In genomic region chr2:42810126-42810970, GRCh38 we compare ENCODE assay signal across 1 cellular context.
TF ChIP-seq lines count a peak whose summit lies in the region.

No MANE protein-coding gene starts in this region.

TF ChIP-seq in GM12878, 131 proteins besides CTCF, POLR2A, EP300 and RAD21 (continued from another document and continues in another):
- TF ChIP-seq, protein P1, sequence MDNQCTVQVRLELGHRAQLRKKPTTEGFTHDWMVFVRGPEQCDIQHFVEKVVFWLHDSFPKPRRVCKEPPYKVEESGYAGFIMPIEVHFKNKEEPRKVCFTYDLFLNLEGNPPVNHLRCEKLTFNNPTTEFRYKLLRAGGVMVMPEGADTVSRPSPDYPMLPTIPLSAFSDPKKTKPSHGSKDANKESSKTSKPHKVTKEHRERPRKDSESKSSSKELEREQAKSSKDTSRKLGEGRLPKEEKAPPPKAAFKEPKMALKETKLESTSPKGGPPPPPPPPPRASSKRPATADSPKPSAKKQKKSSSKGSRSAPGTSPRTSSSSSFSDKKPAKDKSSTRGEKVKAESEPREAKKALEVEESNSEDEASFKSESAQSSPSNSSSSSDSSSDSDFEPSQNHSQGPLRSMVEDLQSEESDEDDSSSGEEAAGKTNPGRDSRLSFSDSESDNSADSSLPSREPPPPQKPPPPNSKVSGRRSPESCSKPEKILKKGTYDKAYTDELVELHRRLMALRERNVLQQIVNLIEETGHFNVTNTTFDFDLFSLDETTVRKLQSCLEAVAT (IDR thresholded peaks at IDR 0.05) = peak; percentile 81
- TF ChIP-seq IKZF2 (IDR thresholded peaks at IDR 0.05) (peak in 1 of 2 experiments; percentile 46; a peak in 2 of 4 replicates), CEBPB (IDR thresholded peaks at IDR 0.05; ENCODE audit: borderline replicate concordance in 1 of 2, low read depth in 2 of 2, low read length in 2 of 2) (peak in 1 of 2 experiments; percentile 76; a peak in 2 of 4 replicates), MXI1 (IDR thresholded peaks at IDR 0.05; ENCODE audit: low read depth, low read length) (peak; percentile 80), ZNF217 (IDR thresholded peaks at IDR 0.05) (peak; percentile 74; the same call in 1 of the 2 replicates), MTA2 (IDR thresholded peaks at IDR 0.05; ENCODE audit: low read depth) (no peak), CBX5 (IDR thresholded peaks at IDR 0.05; ENCODE audit: low read depth) (peak; percentile 90; the same call in 1 of the 2 replicates), STAT1 (conservative IDR thresholded peaks at IDR 0.05) (peak; percentile 98), PBX3 (IDR thresholded peaks at IDR 0.05; ENCODE audit: insufficient replicate concordance, low read depth, low read length) (no peak), MEF2B (IDR thresholded peaks at IDR 0.05; ENCODE audit: partially characterized antibody, poor library complexity, severe bottlenecking) (peak; percentile 40), TBL1XR1 (IDR thresholded peaks at IDR 0.05; ENCODE audit: low read depth, low read length) (peak; percentile 85), IKZF1 (conservative IDR thresholded peaks at IDR 0.05) (peak; percentile 85), ZNF24 (IDR thresholded peaks at IDR 0.05) (peak; percentile 100), PAX5 (IDR thresholded peaks at IDR 0.05; ENCODE audit: borderline replicate concordance, low read depth, low read length) (0 out of 2 replicates have a peak, but pooled peaks have one; percentile 7), TCF12 (IDR thresholded peaks at IDR 0.05; ENCODE audit: low read depth, low read length) (peak; percentile 3; the same call in 1 of the 2 replicates), SP1 (IDR thresholded peaks at IDR 0.05; ENCODE audit: low read depth, low read length) (no peak), POLR2AphosphoS2 (IDR thresholded peaks at IDR 0.05; ENCODE audit: low read depth, low read length) (peak; percentile 78; the same call in 1 of the 2 replicates), TCF3 (IDR thresholded peaks at IDR 0.05; ENCODE audit: borderline replicate concordance, insufficient read depth, low read depth, low read length) (peak; percentile 75; the same call in 1 of the 2 replicates), TARDBP (IDR thresholded peaks at IDR 0.05; ENCODE audit: borderline replicate concordance) (peak; percentile 99), CHD1 (IDR thresholded peaks at IDR 0.05; ENCODE audit: low read depth, low read length) (no peak), NRF1 (conservative IDR thresholded peaks at IDR 0.05; ENCODE audit: low read depth, low read length) (peak; percentile 53), ASH2L (IDR thresholded peaks at IDR 0.05; ENCODE audit: borderline replicate concordance, low read depth) (0 out of 2 replicates have a peak, but pooled peaks have one; percentile 50), SIX5 (IDR thresholded peaks at IDR 0.05; ENCODE audit: low read depth, low read length, severe bottlenecking) (no peak), USF1 (IDR thresholded peaks at IDR 0.05; ENCODE audit: borderline replicate concordance, extremely low read length, insufficient read depth, low read depth, low read length) (no peak), CREM (IDR thresholded peaks at IDR 0.05; ENCODE audit: low read depth) (peak; percentile 54), CREB1 (IDR thresholded peaks at IDR 0.05; ENCODE audit: low read depth) (peak; percentile 38), PML (IDR thresholded peaks at IDR 0.05; ENCODE audit: low read length) (peak; percentile 91), EZH2 (IDR thresholded peaks at IDR 0.05; ENCODE audit: borderline replicate concordance, control insufficient read depth, low read depth, low read length) (no peak), GATAD2B (conservative IDR thresholded peaks at IDR 0.05; ENCODE audit: low read depth) (peak; percentile 90), RB1 (IDR thresholded peaks at IDR 0.05; ENCODE audit: borderline replicate concordance) (no peak; the same call in none of the 2 replicates), SRF (IDR thresholded peaks at IDR 0.05; ENCODE audit: low read depth in 2 of 2, low read length in 2 of 2) (peak; percentile 95 to 97), NR2F1 (conservative IDR thresholded peaks at IDR 0.05) (peak; percentile 58), SMARCA5 (IDR thresholded peaks at IDR 0.05) (peak; percentile 95; the same call in 1 of the 2 replicates)
- TF ChIP-seq, protein P2, sequence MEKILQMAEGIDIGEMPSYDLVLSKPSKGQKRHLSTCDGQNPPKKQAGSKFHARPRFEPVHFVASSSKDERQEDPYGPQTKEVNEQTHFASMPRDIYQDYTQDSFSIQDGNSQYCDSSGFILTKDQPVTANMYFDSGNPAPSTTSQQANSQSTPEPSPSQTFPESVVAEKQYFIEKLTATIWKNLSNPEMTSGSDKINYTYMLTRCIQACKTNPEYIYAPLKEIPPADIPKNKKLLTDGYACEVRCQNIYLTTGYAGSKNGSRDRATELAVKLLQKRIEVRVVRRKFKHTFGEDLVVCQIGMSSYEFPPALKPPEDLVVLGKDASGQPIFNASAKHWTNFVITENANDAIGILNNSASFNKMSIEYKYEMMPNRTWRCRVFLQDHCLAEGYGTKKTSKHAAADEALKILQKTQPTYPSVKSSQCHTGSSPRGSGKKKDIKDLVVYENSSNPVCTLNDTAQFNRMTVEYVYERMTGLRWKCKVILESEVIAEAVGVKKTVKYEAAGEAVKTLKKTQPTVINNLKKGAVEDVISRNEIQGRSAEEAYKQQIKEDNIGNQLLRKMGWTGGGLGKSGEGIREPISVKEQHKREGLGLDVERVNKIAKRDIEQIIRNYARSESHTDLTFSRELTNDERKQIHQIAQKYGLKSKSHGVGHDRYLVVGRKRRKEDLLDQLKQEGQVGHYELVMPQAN (conservative IDR thresholded peaks at IDR 0.05) = peak; percentile 15; the same call in 1 of the 2 replicates
- TF ChIP-seq, protein P3, sequence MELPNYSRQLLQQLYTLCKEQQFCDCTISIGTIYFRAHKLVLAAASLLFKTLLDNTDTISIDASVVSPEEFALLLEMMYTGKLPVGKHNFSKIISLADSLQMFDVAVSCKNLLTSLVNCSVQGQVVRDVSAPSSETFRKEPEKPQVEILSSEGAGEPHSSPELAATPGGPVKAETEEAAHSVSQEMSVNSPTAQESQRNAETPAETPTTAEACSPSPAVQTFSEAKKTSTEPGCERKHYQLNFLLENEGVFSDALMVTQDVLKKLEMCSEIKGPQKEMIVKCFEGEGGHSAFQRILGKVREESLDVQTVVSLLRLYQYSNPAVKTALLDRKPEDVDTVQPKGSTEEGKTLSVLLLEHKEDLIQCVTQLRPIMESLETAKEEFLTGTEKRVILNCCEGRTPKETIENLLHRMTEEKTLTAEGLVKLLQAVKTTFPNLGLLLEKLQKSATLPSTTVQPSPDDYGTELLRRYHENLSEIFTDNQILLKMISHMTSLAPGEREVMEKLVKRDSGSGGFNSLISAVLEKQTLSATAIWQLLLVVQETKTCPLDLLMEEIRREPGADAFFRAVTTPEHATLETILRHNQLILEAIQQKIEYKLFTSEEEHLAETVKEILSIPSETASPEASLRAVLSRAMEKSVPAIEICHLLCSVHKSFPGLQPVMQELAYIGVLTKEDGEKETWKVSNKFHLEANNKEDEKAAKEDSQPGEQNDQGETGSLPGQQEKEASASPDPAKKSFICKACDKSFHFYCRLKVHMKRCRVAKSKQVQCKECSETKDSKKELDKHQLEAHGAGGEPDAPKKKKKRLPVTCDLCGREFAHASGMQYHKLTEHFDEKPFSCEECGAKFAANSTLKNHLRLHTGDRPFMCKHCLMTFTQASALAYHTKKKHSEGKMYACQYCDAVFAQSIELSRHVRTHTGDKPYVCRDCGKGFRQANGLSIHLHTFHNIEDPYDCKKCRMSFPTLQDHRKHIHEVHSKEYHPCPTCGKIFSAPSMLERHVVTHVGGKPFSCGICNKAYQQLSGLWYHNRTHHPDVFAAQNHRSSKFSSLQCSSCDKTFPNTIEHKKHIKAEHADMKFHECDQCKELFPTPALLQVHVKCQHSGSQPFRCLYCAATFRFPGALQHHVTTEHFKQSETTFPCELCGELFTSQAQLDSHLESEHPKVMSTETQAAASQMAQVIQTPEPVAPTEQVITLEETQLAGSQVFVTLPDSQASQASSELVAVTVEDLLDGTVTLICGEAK (IDR thresholded peaks at IDR 0.05; ENCODE audit: borderline replicate concordance) = peak; percentile 69; the same call in 1 of the 2 replicates
- TF ChIP-seq, protein P4, sequence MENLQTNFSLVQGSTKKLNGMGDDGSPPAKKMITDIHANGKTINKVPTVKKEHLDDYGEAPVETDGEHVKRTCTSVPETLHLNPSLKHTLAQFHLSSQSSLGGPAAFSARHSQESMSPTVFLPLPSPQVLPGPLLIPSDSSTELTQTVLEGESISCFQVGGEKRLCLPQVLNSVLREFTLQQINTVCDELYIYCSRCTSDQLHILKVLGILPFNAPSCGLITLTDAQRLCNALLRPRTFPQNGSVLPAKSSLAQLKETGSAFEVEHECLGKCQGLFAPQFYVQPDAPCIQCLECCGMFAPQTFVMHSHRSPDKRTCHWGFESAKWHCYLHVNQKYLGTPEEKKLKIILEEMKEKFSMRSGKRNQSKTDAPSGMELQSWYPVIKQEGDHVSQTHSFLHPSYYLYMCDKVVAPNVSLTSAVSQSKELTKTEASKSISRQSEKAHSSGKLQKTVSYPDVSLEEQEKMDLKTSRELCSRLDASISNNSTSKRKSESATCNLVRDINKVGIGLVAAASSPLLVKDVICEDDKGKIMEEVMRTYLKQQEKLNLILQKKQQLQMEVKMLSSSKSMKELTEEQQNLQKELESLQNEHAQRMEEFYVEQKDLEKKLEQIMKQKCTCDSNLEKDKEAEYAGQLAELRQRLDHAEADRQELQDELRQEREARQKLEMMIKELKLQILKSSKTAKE (IDR thresholded peaks at IDR 0.05; ENCODE audit: low read depth, poor library complexity, severe bottlenecking) = peak; percentile 74
- TF ChIP-seq, protein P5, sequence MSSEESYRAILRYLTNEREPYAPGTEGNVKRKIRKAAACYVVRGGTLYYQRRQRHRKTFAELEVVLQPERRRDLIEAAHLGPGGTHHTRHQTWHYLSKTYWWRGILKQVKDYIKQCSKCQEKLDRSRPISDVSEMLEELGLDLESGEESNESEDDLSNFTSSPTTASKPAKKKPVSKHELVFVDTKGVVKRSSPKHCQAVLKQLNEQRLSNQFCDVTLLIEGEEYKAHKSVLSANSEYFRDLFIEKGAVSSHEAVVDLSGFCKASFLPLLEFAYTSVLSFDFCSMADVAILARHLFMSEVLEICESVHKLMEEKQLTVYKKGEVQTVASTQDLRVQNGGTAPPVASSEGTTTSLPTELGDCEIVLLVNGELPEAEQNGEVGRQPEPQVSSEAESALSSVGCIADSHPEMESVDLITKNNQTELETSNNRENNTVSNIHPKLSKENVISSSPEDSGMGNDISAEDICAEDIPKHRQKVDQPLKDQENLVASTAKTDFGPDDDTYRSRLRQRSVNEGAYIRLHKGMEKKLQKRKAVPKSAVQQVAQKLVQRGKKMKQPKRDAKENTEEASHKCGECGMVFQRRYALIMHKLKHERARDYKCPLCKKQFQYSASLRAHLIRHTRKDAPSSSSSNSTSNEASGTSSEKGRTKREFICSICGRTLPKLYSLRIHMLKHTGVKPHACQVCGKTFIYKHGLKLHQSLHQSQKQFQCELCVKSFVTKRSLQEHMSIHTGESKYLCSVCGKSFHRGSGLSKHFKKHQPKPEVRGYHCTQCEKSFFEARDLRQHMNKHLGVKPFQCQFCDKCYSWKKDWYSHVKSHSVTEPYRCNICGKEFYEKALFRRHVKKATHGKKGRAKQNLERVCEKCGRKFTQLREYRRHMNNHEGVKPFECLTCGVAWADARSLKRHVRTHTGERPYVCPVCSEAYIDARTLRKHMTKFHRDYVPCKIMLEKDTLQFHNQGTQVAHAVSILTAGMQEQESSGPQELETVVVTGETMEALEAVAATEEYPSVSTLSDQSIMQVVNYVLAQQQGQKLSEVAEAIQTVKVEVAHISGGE (CRISPR knock-in tag; IDR thresholded peaks at IDR 0.05) = no peak
- TF ChIP-seq, protein P6, sequence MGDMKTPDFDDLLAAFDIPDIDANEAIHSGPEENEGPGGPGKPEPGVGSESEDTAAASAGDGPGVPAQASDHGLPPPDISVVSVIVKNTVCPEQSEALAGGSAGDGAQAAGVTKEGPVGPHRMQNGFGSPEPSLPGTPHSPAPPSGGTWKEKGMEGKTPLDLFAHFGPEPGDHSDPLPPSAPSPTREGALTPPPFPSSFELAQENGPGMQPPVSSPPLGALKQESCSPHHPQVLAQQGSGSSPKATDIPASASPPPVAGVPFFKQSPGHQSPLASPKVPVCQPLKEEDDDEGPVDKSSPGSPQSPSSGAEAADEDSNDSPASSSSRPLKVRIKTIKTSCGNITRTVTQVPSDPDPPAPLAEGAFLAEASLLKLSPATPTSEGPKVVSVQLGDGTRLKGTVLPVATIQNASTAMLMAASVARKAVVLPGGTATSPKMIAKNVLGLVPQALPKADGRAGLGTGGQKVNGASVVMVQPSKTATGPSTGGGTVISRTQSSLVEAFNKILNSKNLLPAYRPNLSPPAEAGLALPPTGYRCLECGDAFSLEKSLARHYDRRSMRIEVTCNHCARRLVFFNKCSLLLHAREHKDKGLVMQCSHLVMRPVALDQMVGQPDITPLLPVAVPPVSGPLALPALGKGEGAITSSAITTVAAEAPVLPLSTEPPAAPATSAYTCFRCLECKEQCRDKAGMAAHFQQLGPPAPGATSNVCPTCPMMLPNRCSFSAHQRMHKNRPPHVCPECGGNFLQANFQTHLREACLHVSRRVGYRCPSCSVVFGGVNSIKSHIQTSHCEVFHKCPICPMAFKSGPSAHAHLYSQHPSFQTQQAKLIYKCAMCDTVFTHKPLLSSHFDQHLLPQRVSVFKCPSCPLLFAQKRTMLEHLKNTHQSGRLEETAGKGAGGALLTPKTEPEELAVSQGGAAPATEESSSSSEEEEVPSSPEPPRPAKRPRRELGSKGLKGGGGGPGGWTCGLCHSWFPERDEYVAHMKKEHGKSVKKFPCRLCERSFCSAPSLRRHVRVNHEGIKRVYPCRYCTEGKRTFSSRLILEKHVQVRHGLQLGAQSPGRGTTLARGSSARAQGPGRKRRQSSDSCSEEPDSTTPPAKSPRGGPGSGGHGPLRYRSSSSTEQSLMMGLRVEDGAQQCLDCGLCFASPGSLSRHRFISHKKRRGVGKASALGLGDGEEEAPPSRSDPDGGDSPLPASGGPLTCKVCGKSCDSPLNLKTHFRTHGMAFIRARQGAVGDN (IDR thresholded peaks at IDR 0.05) = peak; percentile 95
- TF ChIP-seq, protein P7, sequence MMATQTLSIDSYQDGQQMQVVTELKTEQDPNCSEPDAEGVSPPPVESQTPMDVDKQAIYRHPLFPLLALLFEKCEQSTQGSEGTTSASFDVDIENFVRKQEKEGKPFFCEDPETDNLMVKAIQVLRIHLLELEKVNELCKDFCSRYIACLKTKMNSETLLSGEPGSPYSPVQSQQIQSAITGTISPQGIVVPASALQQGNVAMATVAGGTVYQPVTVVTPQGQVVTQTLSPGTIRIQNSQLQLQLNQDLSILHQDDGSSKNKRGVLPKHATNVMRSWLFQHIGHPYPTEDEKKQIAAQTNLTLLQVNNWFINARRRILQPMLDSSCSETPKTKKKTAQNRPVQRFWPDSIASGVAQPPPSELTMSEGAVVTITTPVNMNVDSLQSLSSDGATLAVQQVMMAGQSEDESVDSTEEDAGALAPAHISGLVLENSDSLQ (IDR thresholded peaks at IDR 0.05) = no peak
